ENCODE assay signal across 18 cellular contexts in the genomic region with DNA sequence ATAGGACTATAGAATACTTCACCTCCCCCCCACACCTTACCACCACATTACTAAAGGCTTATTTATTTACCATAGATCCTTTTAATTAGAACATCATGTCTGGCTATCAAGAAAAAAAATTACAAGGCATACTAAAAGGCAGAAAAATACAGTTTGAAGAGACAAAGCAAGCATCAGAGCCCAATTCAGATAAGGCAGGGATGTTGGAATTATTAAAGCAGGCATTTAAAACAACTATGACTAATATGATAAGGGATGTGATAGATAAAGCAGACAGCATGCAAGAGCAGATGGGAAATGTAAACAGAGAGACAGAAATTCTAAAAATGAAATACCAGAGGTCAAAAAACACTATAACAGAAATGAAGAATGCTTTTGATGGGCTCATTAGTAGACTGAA. TPM values are rescaled to one million over a fixed set of nuclear protein-coding genes. Genes with fewer than 3 reads are reported as not detected.
"Had no signal": no experiment of that assay in that cellular context is flagged by ENCODE, and none has a peak within 500 bp of the region (broad histone marks: within the 10 kb centered on the region; RNA-seq: fewer than 3 reads in every experiment).

No MANE protein-coding gene starts in this region.

- H3K4me3 ChIP-seq: lung, prostate gland, right lobe of liver, stomach, thoracic aorta had no signal

- H3K27ac Mint-ChIP-seq: naive B cell, nephron progenitor cell had no signal

- H3K4me3 Mint-ChIP-seq: naive B cell, nephron progenitor cell had no signal

- DNase-seq: effector memory CD4-positive, alpha-beta T cell; foreskin keratinocyte; left colon; left ventricle myocardium superior; naive B cell; nephron progenitor cell; right lobe of liver; stomach; substantia nigra had no signal

- H3K4me1 Mint-ChIP-seq: naive B cell had no signal

- ATAC-seq: esophagus mucosa, foreskin keratinocyte, left colon, left ventricle myocardium superior, right lobe of liver had no signal

RNA-seq across cellular contexts. Expression of gene SMIM21, which starts 55.4 kb away (rescaled TPM):
- total RNA-seq: esophagus mucosa, foreskin keratinocyte, kidney epithelial cell, left colon, left ventricle myocardium superior, lung, omental fat pad, renal cortical epithelial cell, right lobe of liver, skeletal muscle tissue, stomach, thoracic aorta, urinary bladder had no signal
